12 cellular contexts compared by ENCODE assay signal in the genomic region with DNA sequence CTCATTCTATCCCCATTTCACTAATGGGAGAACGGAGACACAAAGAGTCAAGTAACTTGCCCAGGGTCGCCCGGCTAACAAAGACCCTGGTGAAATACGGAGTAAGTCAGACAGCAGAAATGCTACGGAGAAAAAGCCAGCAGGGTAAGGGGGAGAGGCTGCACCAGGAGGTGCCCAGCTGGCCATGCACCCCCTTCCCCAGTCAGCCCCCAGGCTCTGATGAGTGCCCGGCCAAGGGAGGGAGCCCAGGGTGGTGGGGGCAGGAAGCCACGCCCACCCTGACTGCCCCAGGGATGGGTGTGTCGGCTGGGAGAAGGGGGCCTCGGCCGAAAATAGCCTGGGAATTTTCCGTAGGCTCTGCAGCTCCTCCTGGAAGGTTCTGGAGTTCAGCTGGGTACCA. TPM values are rescaled to one million over a fixed set of nuclear protein-coding genes. Genes with fewer than 3 reads are reported as not detected.
DNase-seq lines count a peak whose midpoint lies in the region; TF ChIP-seq lines count a peak whose summit lies in the region.
"Had no signal": no experiment of that assay in that cellular context is flagged by ENCODE, and none has a peak within 500 bp of the region (broad histone marks: within the 10 kb centered on the region; RNA-seq: fewer than 3 reads in every experiment).

No MANE protein-coding gene starts in this region.

- H4K20me1 ChIP-seq in BLaER1 = peaks cover 79% of the 10 kb centered on the region

- H3K36me3 Mint-ChIP-seq in nephron (ENCODE audit: low read depth) = no peaks in the 10 kb centered on the region

- peaks cover 52% of the 10 kb centered on the region for H3K36me3 ChIP-seq in BLaER1
- H3K36me3 ChIP-seq in HEK293 (ENCODE audit: control insufficient read depth in 2 of 2, insufficient read depth in 1 of 2, low read length in 2 of 2) = peaks cover 0 to 19% of the 10 kb centered on the region in 2 experiments; a peak in 2 of 3 replicates

- H3K27ac ChIP-seq in BLaER1 = peak overlapping the region; percentile 99
- H3K27ac ChIP-seq in HEK293 (ENCODE audit: extremely low read depth, low read depth, low read length) = no peak overlapping the region
- peak overlapping the region; percentile 16 to 98 (median 90) for H3K27ac ChIP-seq in dorsolateral prefrontal cortex

- DNase-seq in dorsolateral prefrontal cortex (no peak), NCI-H146 (lab: John Stamatoyannopoulos, UW) (no peak), LoVo (ENCODE audit: low spot score) (no peak), HT-29 (ENCODE audit: low spot score) (no peak), SW480 (ENCODE audit: low spot score) (no peak)
- DNase-seq: dermis blood vessel endothelial cell, NCI-H226 had no signal

- peaks cover 59% of the 10 kb centered on the region for H3K4me1 Mint-ChIP-seq in nephron

- peak overlapping the region; percentile 91 to 96 (median 94) for H3K27ac Mint-ChIP-seq in nephron

- peak overlapping the region; percentile 97 for H3K9ac ChIP-seq in BLaER1
- H3K9ac ChIP-seq: parathyroid adenoma had no signal

- H3K4me1 ChIP-seq in BLaER1 (peaks cover 73% of the 10 kb centered on the region), HEK293 (ENCODE audit: control insufficient read depth, insufficient read depth, low read length) (peaks cover 9% of the 10 kb centered on the region)

- POLR2A ChIA-PET in HEK293 (lab: Yijun Ruan, JAX) = interaction anchor here (1.6 kb wide), 1 partner anchor 13 kb away, joined by 3 read pairs; no protein-coding TSS in a partner anchor

- H3K9me3 ChIP-seq in BLaER1 (no peaks in the 10 kb centered on the region), HEK293 (ENCODE audit: control insufficient read depth, insufficient read depth, low read depth, low read length) (no peaks in the 10 kb centered on the region)
- H3K9me3 ChIP-seq: HAP-1 had no signal

- H3K4me2 ChIP-seq in BLaER1 = peak overlapping the region; percentile 96

- TF ChIP-seq CTCF in HEK293 (tag by site-specific recombination; IDR thresholded peaks at IDR 0.05) (no peak), dorsolateral prefrontal cortex (IDR thresholded peaks at IDR 0.05 in 54 of 56, conservative IDR thresholded peaks at IDR 0.05 in 2 of 56; ENCODE audit: low read depth in 1 of 56, partially characterized antibody in 56 of 56) (no peak), nephron (IDR thresholded peaks at IDR 0.05; ENCODE audit: unreplicated experiment in 3 of 3) (no peak)

- CTCF ChIA-PET in HEK293 (lab: Yijun Ruan, JAX) = interaction anchor here (4.2 kb wide), 1 partner anchor 15 kb away, joined by 28 read pairs; no protein-coding TSS in a partner anchor

- H3K27me3 ChIP-seq in BLaER1 (no peaks in the 10 kb centered on the region), dorsolateral prefrontal cortex (no peaks in the 10 kb centered on the region)

- intact Hi-C loops in dorsolateral prefrontal cortex (cut with DNase I) = loop anchor here in 1 of 2 donors (10.0 kb wide), 1 partner anchor 190 kb away; a partner anchor contains a TSS

- H3K27me3 Mint-ChIP-seq in nephron (ENCODE audit: low read depth) = no peaks in the 10 kb centered on the region

- H3K9me3 Mint-ChIP-seq in nephron = no peaks in the 10 kb centered on the region

- peak overlapping the region; percentile 83 for H3K4me3 ChIP-seq in BLaER1
- H3K4me3 ChIP-seq in HEK293 (ENCODE audit: low read depth, low read length) = no peak overlapping the region
- peak overlapping the region in 11 of 59 donors; percentile 1 to 36 (median 15) for H3K4me3 ChIP-seq in dorsolateral prefrontal cortex
- H3K4me3 ChIP-seq: HAP-1 had no signal

- peak overlapping the region; percentile 62 to 99 (median 80) for H3K4me3 Mint-ChIP-seq in nephron

TF ChIP-seq in HEK293, 187 proteins besides CTCF, POLR2A, EP300 and RAD21:
- no peak for TF ChIP-seq ZNF677 (tag by site-specific recombination; IDR thresholded peaks at IDR 0.05)
- TF ChIP-seq ZBTB8A (tag by site-specific recombination; IDR thresholded peaks at IDR 0.05) = peak; percentile 22; the same call in 1 of the 2 replicates
- TF ChIP-seq, protein P1, sequence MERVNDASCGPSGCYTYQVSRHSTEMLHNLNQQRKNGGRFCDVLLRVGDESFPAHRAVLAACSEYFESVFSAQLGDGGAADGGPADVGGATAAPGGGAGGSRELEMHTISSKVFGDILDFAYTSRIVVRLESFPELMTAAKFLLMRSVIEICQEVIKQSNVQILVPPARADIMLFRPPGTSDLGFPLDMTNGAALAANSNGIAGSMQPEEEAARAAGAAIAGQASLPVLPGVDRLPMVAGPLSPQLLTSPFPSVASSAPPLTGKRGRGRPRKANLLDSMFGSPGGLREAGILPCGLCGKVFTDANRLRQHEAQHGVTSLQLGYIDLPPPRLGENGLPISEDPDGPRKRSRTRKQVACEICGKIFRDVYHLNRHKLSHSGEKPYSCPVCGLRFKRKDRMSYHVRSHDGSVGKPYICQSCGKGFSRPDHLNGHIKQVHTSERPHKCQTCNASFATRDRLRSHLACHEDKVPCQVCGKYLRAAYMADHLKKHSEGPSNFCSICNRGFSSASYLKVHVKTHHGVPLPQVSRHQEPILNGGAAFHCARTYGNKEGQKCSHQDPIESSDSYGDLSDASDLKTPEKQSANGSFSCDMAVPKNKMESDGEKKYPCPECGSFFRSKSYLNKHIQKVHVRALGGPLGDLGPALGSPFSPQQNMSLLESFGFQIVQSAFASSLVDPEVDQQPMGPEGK (tag by site-specific recombination; IDR thresholded peaks at IDR 0.05) = peak; percentile 34; the same call in 1 of the 2 replicates
- TF ChIP-seq, protein P2, sequence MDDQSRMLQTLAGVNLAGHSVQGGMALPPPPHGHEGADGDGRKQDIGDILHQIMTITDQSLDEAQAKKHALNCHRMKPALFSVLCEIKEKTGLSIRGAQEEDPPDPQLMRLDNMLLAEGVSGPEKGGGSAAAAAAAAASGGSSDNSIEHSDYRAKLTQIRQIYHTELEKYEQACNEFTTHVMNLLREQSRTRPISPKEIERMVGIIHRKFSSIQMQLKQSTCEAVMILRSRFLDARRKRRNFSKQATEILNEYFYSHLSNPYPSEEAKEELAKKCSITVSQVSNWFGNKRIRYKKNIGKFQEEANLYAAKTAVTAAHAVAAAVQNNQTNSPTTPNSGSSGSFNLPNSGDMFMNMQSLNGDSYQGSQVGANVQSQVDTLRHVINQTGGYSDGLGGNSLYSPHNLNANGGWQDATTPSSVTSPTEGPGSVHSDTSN (CRISPR knock-in tag; IDR thresholded peaks at IDR 0.05) = no peak
- peak; percentile 93 for TF ChIP-seq KLF9 (tag by site-specific recombination; IDR thresholded peaks at IDR 0.05; ENCODE audit: low read depth)
- TF ChIP-seq KLF1 (tag by site-specific recombination; IDR thresholded peaks at IDR 0.05) = peak; percentile 95
- no peak for TF ChIP-seq ZNF266 (tag by site-specific recombination; IDR thresholded peaks at IDR 0.05; ENCODE audit: low read depth)
- peak; percentile 45; the same call in 1 of the 2 replicates for TF ChIP-seq KLF10 (tag by site-specific recombination; IDR thresholded peaks at IDR 0.05)
- no peak for TF ChIP-seq YY2 (tag by site-specific recombination; IDR thresholded peaks at IDR 0.05)
- no peak for TF ChIP-seq ZNF660 (tag by site-specific recombination; IDR thresholded peaks at IDR 0.05)
TF ChIP-seq in HEK293: peak in this region for 5.

RNA-seq across cellular contexts. Expression of a gene that starts 4.3 kb away (rescaled TPM):
- 10 to 100 TPM; 19.2 to 95.1 (median 46.3) TPM for total RNA-seq in dorsolateral prefrontal cortex
- 197 and 220 TPM in 2 replicates for total RNA-seq in HT-29 (2014; rRNA removed; shearing (Covaris generic))

RNA-seq across cellular contexts. Expression of a gene that starts 17.7 kb away (rescaled TPM):
- 1 to 10 TPM in 1 of 120 experiments, under 1 TPM in 5, not detected in 114; 0.43 to 1.6 (median 0.72) TPM for total RNA-seq in dorsolateral prefrontal cortex
- total RNA-seq in HT-29 (2014; rRNA removed; shearing (Covaris generic)) = not detected in 2 replicates
- total RNA-seq: dermis blood vessel endothelial cell had no signal
